Comparison of ENCODE assay signal across 34 cellular contexts in genomic region chr1:25163986-25164385, GRCh38.
"Had no signal": no experiment of that assay in that cellular context is flagged by ENCODE, and none has a peak within 500 bp of the region (broad histone marks: within the 10 kb centered on the region; RNA-seq: fewer than 3 reads in every experiment).

No MANE protein-coding gene starts in this region.

- H3K36me3 ChIP-seq: adrenal gland, brain microvascular endothelial cell, breast epithelium had no signal

- H3K9me3 ChIP-seq: adrenal gland, body of pancreas, breast epithelium had no signal

- H3K4me3 ChIP-seq: adrenal gland, body of pancreas, breast epithelium had no signal

- H3K4me1 ChIP-seq: adrenal gland, breast epithelium had no signal

- H3K27me3 ChIP-seq: adrenal gland, body of pancreas, breast epithelium had no signal

- DNase-seq: activated B cell treated with CpG ODN at 0.5 μM for 24 hours; activated CD4-positive, alpha-beta memory T cell treated with anti-CD3 and anti-CD28 coated beads for 36 hours; activated CD4-positive, alpha-beta T cell treated with anti-CD3 and anti-CD28 coated beads for 4 hours; activated CD4-positive, alpha-beta T cell treated with anti-CD3 and anti-CD28 coated beads, Interleukin-2, amount 10 ng/mL, durations not matched to agents 24 days and 14 days; activated CD4-positive, alpha-beta T cell treated with anti-CD3 and anti-CD28 coated beads, Interleukin-2, amount 50 U/mL, for 1 hour; activated CD4-positive, alpha-beta T cell treated with anti-CD3 and anti-CD28 coated beads, Interleukin-2, amount 50 U/mL, for 4 hours; activated CD4-positive, CD25-positive, alpha-beta regulatory T cell treated with anti-CD3 and anti-CD28 coated beads, Interleukin-2, amount 50 U/mL, for 72 hours; activated CD8-positive, alpha-beta memory T cell treated with anti-CD3 and anti-CD28 coated beads, Interleukin-2, amount 50 U/mL, for 4 hours; activated CD8-positive, alpha-beta T cell treated with anti-CD3 and anti-CD28 coated beads for 36 hours; activated effector memory CD4-positive, alpha-beta T cell treated with anti-CD3 and anti-CD28 coated beads, Interleukin-2, amount 50 U/mL, for 16 hours; activated gamma-delta T cell treated with Interleukin-2 at 50 U/mL for 16 hours; activated naive CD4-positive, alpha-beta T cell; activated naive CD4-positive, alpha-beta T cell treated with anti-CD3 and anti-CD28 coated beads for 36 hours; activated naive CD4-positive, alpha-beta T cell treated with anti-CD3 and anti-CD28 coated beads, Interleukin-2, amount 50 U/mL, for 16 hours; activated naive CD8-positive, alpha-beta T cell treated with anti-CD3 and anti-CD28 coated beads for 36 hours; activated T-cell treated with anti-CD3 and anti-CD28 coated beads for 4 hours; activated T-cell treated with anti-CD3 and anti-CD28 coated beads, Interleukin-2, amount 50 U/mL, for 1 hour; activated T-cell treated with anti-CD3 and anti-CD28 coated beads, Interleukin-2, amount 50 U/mL, for 4 hours; activated T-cell treated with anti-CD3 and anti-CD28 coated beads, Interleukin-2, amount 50 U/mL, for 72 hours; adrenal gland; amniotic stem cell; aorta; body of pancreas; brain microvascular endothelial cell; central memory CD4-positive, alpha-beta T cell; T-helper 1 cell; T-helper 2 cell; T-helper 9 cell had no signal

- ATAC-seq: activated CD8-positive, alpha-beta T cell treated with anti-CD3 and anti-CD28 coated beads for 36 hours; activated naive CD4-positive, alpha-beta T cell treated with anti-CD3 and anti-CD28 coated beads, Interleukin-2, amount 50 U/mL, for 72 hours; activated T-cell treated with anti-CD3 and anti-CD28 coated beads, Interleukin-2, amount 50 U/mL, for 4 hours; activated T-cell treated with anti-CD3 and anti-CD28 coated beads, Interleukin-2, amount 50 U/mL, for 72 hours; activated T-helper 17 cell treated with anti-CD3 and anti-CD28 coated beads, Interleukin-2, amount 50 U/mL, for 72 hours; body of pancreas had no signal

- H3K27ac ChIP-seq: adrenal gland, body of pancreas, brain microvascular endothelial cell, breast epithelium, VCaP had no signal

- FAIRE-seq: astrocyte, TTC549 had no signal
